ENCODE assay signal across 2 cellular contexts in genomic region chr18:36265035-36265434, GRCh38.
TF ChIP-seq lines count a peak whose summit lies in the region.

No MANE protein-coding gene starts in this region.

TF ChIP-seq in endothelial cell of umbilical vein, 7 proteins besides CTCF, POLR2A, EP300 and RAD21:
- TF ChIP-seq EZH2 (IDR thresholded peaks at IDR 0.05; ENCODE audit: borderline replicate concordance, low read depth, low read length, severe bottlenecking), result no peak
- no peak for TF ChIP-seq JUN (IDR thresholded peaks at IDR 0.05; ENCODE audit: borderline replicate concordance, insufficient read depth, insufficient read length, low read depth)
- no peak for TF ChIP-seq FOS (IDR thresholded peaks at IDR 0.05; ENCODE audit: borderline replicate concordance, insufficient read depth, low read length)
- no peak for TF ChIP-seq GATA2 (IDR thresholded peaks at IDR 0.05; ENCODE audit: insufficient read depth, insufficient read length, low read depth, low read length)
- no peak for TF ChIP-seq POLR2AphosphoS5 (IDR thresholded peaks at IDR 0.05; ENCODE audit: insufficient read depth, low read depth, low read length)
- TF ChIP-seq MAX (IDR thresholded peaks at IDR 0.05; ENCODE audit: insufficient read depth, insufficient read length), result no peak
- no peak for TF ChIP-seq MYC (IDR thresholded peaks at IDR 0.05; ENCODE audit: low read depth, low read length)

TF ChIP-seq in GM23338, 12 proteins besides CTCF, POLR2A, EP300 and RAD21:
- TF ChIP-seq POLR2AphosphoS5 (IDR thresholded peaks at IDR 0.05; ENCODE audit: low read depth), result no peak
- no peak for TF ChIP-seq REST (IDR thresholded peaks at IDR 0.05; ENCODE audit: unreplicated experiment)
- TF ChIP-seq JUNB (IDR thresholded peaks at IDR 0.05; ENCODE audit: unreplicated experiment), result no peak
- TF ChIP-seq ZNF331 (CRISPR knock-in tag; IDR thresholded peaks at IDR 0.05; ENCODE audit: low read depth), result no peak
- TF ChIP-seq ZNF114 (CRISPR knock-in tag; IDR thresholded peaks at IDR 0.05), result no peak
- TF ChIP-seq ZNF462 (CRISPR knock-in tag; IDR thresholded peaks at IDR 0.05), result no peak
